In genomic region chr1:149849246-149849946, GRCh38 we compare ENCODE assay signal across 8 cellular contexts. TPM values are rescaled to one million over a fixed set of nuclear protein-coding genes. Genes with fewer than 3 reads are reported as not detected.
DNase-seq lines count a peak whose midpoint lies in the region; ATAC-seq, FAIRE-seq and TF ChIP-seq lines count a peak whose summit lies in the region.

No MANE protein-coding gene starts in this region.

- H3K27me3 ChIP-seq in CD4-positive, alpha-beta T cell (ENCODE audit: control insufficient read depth, insufficient read depth, low read length), result no peaks in the 10 kb centered on the region
- no peaks in the 10 kb centered on the region for H3K27me3 ChIP-seq in MM.1S (replicated peaks; ENCODE audit: insufficient read depth, low read length)
- no peaks in the 10 kb centered on the region for H3K27me3 ChIP-seq in dorsolateral prefrontal cortex
- no peaks in the 10 kb centered on the region for H3K27me3 ChIP-seq in neuron (ENCODE audit: insufficient read depth, low read length)

- H4K20me1 ChIP-seq in MM.1S (ENCODE audit: insufficient read depth, low read length), result no peaks in the 10 kb centered on the region

- peaks cover 52% of the 10 kb centered on the region for H3K79me2 ChIP-seq in MM.1S (ENCODE audit: low read length)

- peaks cover 54% of the 10 kb centered on the region for H3K36me3 Mint-ChIP-seq in CD4-positive, alpha-beta T cell (ENCODE audit: low read depth)

- no peak for ATAC-seq in CD4-positive, alpha-beta T cell (ENCODE audit: poor library complexity)

- H3K27ac Mint-ChIP-seq in CD4-positive, alpha-beta T cell, result peak overlapping the region; percentile 91

- peaks cover 57% of the 10 kb centered on the region for H3K4me1 Mint-ChIP-seq in CD4-positive, alpha-beta T cell (ENCODE audit: low read depth)

- H3K4me3 ChIP-seq in MM.1S (ENCODE audit: low read length) (peak overlapping the region; percentile 69), dorsolateral prefrontal cortex (peak overlapping the region in 58 of 59 donors; percentile 6 to 69 (median 55)), neuron (ENCODE audit: low read length) (peak overlapping the region; percentile 55)

- H3K9ac ChIP-seq in MM.1S (ENCODE audit: low read length), result peak overlapping the region; percentile 65

- POLR2A ChIA-PET in CD4-positive, alpha-beta T cell (lab: Charles Lee), result interaction anchor here (1.0 to 2.9 kb wide), 6 partner anchors 37 to 515 kb away, joined by 3 to 185 read pairs (median 4); partner anchors contain the start of gene RPRD2

- no peaks in the 10 kb centered on the region for H3K9me3 Mint-ChIP-seq in CD4-positive, alpha-beta T cell

- H3K9me3 ChIP-seq in CD4-positive, alpha-beta T cell (ENCODE audit: control insufficient read depth, low read length), result no peaks in the 10 kb centered on the region
- H3K9me3 ChIP-seq in MM.1S (replicated peaks; ENCODE audit: insufficient read depth, low read length), result no peaks in the 10 kb centered on the region
- H3K9me3 ChIP-seq in neuron (ENCODE audit: low read length), result no peaks in the 10 kb centered on the region

- no peak overlapping the region for H2AFZ ChIP-seq in MM.1S (ENCODE audit: low read length)
- no peak overlapping the region for H2AFZ ChIP-seq in neuron (ENCODE audit: low read depth, low read length)

- no peaks in the 10 kb centered on the region for H3K36me3 ChIP-seq in MM.1S (replicated peaks; ENCODE audit: insufficient read depth, low read length)
- peaks cover 4% of the 10 kb centered on the region for H3K36me3 ChIP-seq in neuron (ENCODE audit: insufficient read depth, low read length)

- H3K27me3 Mint-ChIP-seq in CD4-positive, alpha-beta T cell, result no peaks in the 10 kb centered on the region

- peak overlapping the region; percentile 87 for H3K4me3 Mint-ChIP-seq in CD4-positive, alpha-beta T cell

- no peak for TF ChIP-seq POLR2A in GM12891 (IDR thresholded peaks at IDR 0.05; ENCODE audit: low read depth, low read length)

- FAIRE-seq in GM12891 (lab: Jason Lieb, UNC), result no peak

- peak overlapping the region; percentile 47 for H3K27ac ChIP-seq in CD4-positive, alpha-beta T cell (ENCODE audit: low read depth, low read length)
- H3K27ac ChIP-seq in MM.1S (ENCODE audit: low read length), result peak overlapping the region; percentile 49; the same call in 1 of the 2 replicates
- peak overlapping the region in 19 of 59 donors; percentile 1 to 83 (median 48) for H3K27ac ChIP-seq in dorsolateral prefrontal cortex

- no peaks in the 10 kb centered on the region for H3K9me2 ChIP-seq in MM.1S (replicated peaks; ENCODE audit: insufficient read depth, low read length)

- no peak for TF ChIP-seq CTCF in CD4-positive, alpha-beta T cell (IDR thresholded peaks at IDR 0.05)
- TF ChIP-seq CTCF in MM.1S (IDR thresholded peaks at IDR 0.05; ENCODE audit: low read length) (no peak), dorsolateral prefrontal cortex (IDR thresholded peaks at IDR 0.05 in 54 of 56, conservative IDR thresholded peaks at IDR 0.05 in 2 of 56; ENCODE audit: low read depth in 1 of 56, partially characterized antibody in 56 of 56) (no peak)

- peak overlapping the region; percentile 82 for H3K4me2 ChIP-seq in MM.1S (ENCODE audit: low read depth, low read length)

- H3F3A ChIP-seq in MM.1S (ENCODE audit: insufficient read depth, low read length), result peaks cover 11% of the 10 kb centered on the region; the same call in 1 of the 2 replicates

- intact Hi-C loops in CD4-positive, alpha-beta T cell (cut with DNase I, micrococcal nuclease), result no loop called here
- intact Hi-C loops in dorsolateral prefrontal cortex (cut with DNase I), result no loop called here

- H3K4me1 ChIP-seq in MM.1S (ENCODE audit: low read length) (peaks cover 27% of the 10 kb centered on the region), neuron (ENCODE audit: insufficient read depth, low read length) (peaks cover 37% of the 10 kb centered on the region)

- DNase-seq in CD4-positive, alpha-beta T cell, result no peak
- peak; percentile 5 for DNase-seq in MM.1S
- no peak for DNase-seq in dorsolateral prefrontal cortex
- DNase-seq in nucleus accumbens (lab: John Stamatoyannopoulos, UW), result no peak
- DNase-seq in NCI-H128 (lab: John Stamatoyannopoulos, UW; ENCODE audit: unreplicated experiment), result no peak
- DNase-seq in GM12891 (ENCODE audit: insufficient read length, low spot score), result no peak
- DNase-seq in activated effector memory CD4-positive, alpha-beta T cell treated with anti-CD3 and anti-CD28 coated beads, Interleukin-2, amount 50 U/mL, for 16 hours, result no peak

- CTCF ChIA-PET in CD4-positive, alpha-beta T cell (lab: Charles Lee), result interaction anchor here (0.7 kb wide), 1 partner anchor 39 kb away, joined by 3 read pairs; no protein-coding TSS in a partner anchor

TF ChIP-seq in GM12891, 5 proteins besides CTCF, POLR2A, EP300 and RAD21:
- no peak for TF ChIP-seq PAX5 (IDR thresholded peaks at IDR 0.05; ENCODE audit: insufficient read depth, low read length, severe bottlenecking)
- no peak for TF ChIP-seq POU2F2 (IDR thresholded peaks at IDR 0.05; ENCODE audit: low read depth, low read length)
- TF ChIP-seq SPI1 (IDR thresholded peaks at IDR 0.05; ENCODE audit: low read depth, low read length), result no peak
- TF ChIP-seq POLR2AphosphoS5 (IDR thresholded peaks at IDR 0.05; ENCODE audit: low read depth, low read length), result no peak
- TF ChIP-seq TAF1 (IDR thresholded peaks at IDR 0.05; ENCODE audit: low read depth, low read length), result no peak
TF ChIP-seq in GM12891: peak in this region for 0.

RNA-seq across cellular contexts. Expression of gene BOLA1, which starts 50.0 kb away (rescaled TPM):
- total RNA-seq in CD4-positive, alpha-beta T cell, result 1 to 10 TPM; 4.6 to 6.4 TPM
- total RNA-seq in dorsolateral prefrontal cortex, result 10 to 100 TPM; 10.4 to 23.1 (median 15.9) TPM
- 15.7 TPM for polyA plus RNA-seq in GM12891 (2012; ENCODE audit: low read depth, missing spikeins)
